In genomic region chr3:163508212-163508611, GRCh38 we compare ENCODE assay signal across 11 cellular contexts.
"Had no signal": no experiment of that assay in that cellular context is flagged by ENCODE, and none has a peak within 500 bp of the region (broad histone marks: within the 10 kb centered on the region; RNA-seq: fewer than 3 reads in every experiment).

No MANE protein-coding gene starts in this region.

- H3K4me3 ChIP-seq: cardiac muscle cell, lower lobe of right lung, neural progenitor cell, stomach, thoracic aorta had no signal

- H3K4me1 ChIP-seq: lower lobe of right lung, parathyroid adenoma, stomach had no signal

- H3K4me2 ChIP-seq: neural progenitor cell had no signal

- H3K4me1 Mint-ChIP-seq: activated CD4-positive, alpha-beta memory T cell treated with anti-CD3 and anti-CD28 coated beads, Interleukin-2, amount 10 ng/mL, durations not matched to agents 7 days and 5 days; mesothelial cell of epicardium had no signal

- ATAC-seq: esophagus mucosa, left cardiac atrium, lower lobe of right lung had no signal

- H3K36me3 Mint-ChIP-seq: mesothelial cell of epicardium, neural progenitor cell had no signal

- H3K9ac ChIP-seq: neural progenitor cell, parathyroid adenoma had no signal

- H3K27me3 Mint-ChIP-seq: activated CD4-positive, alpha-beta memory T cell treated with anti-CD3 and anti-CD28 coated beads, Interleukin-2, amount 10 ng/mL, durations not matched to agents 7 days and 5 days had no signal

- H3K79me2 ChIP-seq: parathyroid adenoma had no signal

- H3K9me3 ChIP-seq: lower lobe of right lung, stomach, thoracic aorta had no signal

- H3K27ac Mint-ChIP-seq: activated CD4-positive, alpha-beta memory T cell treated with anti-CD3 and anti-CD28 coated beads, Interleukin-2, amount 10 ng/mL, durations not matched to agents 7 days and 5 days; mesothelial cell of epicardium; neural progenitor cell had no signal

- H3K36me3 ChIP-seq: cardiac muscle cell, lower lobe of right lung, neural progenitor cell, stomach, thoracic aorta had no signal

- H3K4me3 Mint-ChIP-seq: activated CD4-positive, alpha-beta memory T cell treated with anti-CD3 and anti-CD28 coated beads, Interleukin-2, amount 10 ng/mL, durations not matched to agents 7 days and 5 days; mesothelial cell of epicardium; neural progenitor cell had no signal

- H3K9me3 Mint-ChIP-seq: activated CD4-positive, alpha-beta memory T cell treated with anti-CD3 and anti-CD28 coated beads, Interleukin-2, amount 10 ng/mL, durations not matched to agents 7 days and 5 days; mesothelial cell of epicardium; neural progenitor cell had no signal

- DNase-seq: activated CD4-positive, alpha-beta memory T cell treated with anti-CD3 and anti-CD28 coated beads, Interleukin-2, amount 10 ng/mL, durations not matched to agents 7 days and 5 days; left cardiac atrium; lower lobe of right lung; stimulated activated CD4-positive, alpha-beta T cell treated with anti-CD3 and anti-CD28 coated beads, Interleukin-4, amount 100 ng/mL, for 24 hours; stomach had no signal

- H2AFZ ChIP-seq: neural progenitor cell, parathyroid adenoma had no signal

- H3K27me3 ChIP-seq: cardiac muscle cell, neural progenitor cell, stomach had no signal

- H3K27ac ChIP-seq: cardiac muscle cell, lower lobe of right lung, neural progenitor cell, parathyroid adenoma, stomach, thoracic aorta had no signal
